Comparison of ENCODE assay signal across 1 cellular context in the genomic region with DNA sequence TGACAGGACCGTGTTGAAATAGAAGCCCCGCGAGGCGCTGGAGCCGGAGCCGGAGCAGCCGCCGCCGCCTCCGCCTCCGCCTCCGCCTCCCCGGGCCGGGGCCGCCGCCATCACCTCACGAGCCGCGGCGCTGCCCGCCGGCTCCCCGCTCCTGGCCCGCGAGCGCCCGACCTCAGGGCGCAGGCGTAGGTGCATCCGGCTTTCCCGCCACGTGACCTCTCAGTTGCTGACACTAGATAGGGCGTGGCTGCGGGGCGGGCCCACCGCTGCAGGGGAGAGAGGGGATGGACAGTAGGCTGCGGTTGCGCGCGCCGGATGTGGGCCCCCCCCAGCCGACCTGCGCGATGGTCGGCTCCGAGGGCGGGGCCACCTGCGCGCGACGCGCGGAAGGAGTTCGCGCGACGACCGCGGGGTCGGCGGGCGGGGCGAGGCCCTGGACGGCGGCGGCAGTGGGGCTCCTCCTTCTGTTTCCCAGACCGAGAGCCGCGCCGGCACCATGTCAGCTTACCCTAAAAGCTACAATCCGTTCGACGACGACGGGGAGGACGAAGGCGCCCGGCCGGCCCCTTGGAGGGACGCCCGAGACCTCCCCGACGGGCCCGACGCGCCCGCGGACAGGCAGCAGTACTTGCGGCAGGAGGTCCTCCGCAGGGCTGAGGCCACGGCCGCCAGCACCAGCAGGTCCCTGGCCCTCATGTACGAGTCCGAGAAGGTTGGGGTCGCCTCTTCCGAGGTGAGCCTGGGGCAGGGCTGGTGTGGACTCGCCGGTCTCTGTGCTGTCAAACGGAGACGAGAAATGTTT.
TF ChIP-seq lines count a peak whose summit lies in the region.

A gene (minus strand): TSS at position 197 of the 802 bp plus-strand sequence. CDS start 86 bp downstream, at position 111.
A gene (plus strand): TSS at position 393 of the 802 bp plus-strand sequence. CDS start 104 bp downstream, at position 497.

TF ChIP-seq in HepG2, 621 proteins besides CTCF, POLR2A, EP300 and RAD21 (continued from another document and continues in another):
- TF ChIP-seq, protein P1, sequence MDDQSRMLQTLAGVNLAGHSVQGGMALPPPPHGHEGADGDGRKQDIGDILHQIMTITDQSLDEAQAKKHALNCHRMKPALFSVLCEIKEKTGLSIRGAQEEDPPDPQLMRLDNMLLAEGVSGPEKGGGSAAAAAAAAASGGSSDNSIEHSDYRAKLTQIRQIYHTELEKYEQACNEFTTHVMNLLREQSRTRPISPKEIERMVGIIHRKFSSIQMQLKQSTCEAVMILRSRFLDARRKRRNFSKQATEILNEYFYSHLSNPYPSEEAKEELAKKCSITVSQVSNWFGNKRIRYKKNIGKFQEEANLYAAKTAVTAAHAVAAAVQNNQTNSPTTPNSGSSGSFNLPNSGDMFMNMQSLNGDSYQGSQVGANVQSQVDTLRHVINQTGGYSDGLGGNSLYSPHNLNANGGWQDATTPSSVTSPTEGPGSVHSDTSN (CRISPR knock-in tag; IDR thresholded peaks at IDR 0.05; ENCODE audit: borderline replicate concordance) = no peak
- TF ChIP-seq, protein P2, sequence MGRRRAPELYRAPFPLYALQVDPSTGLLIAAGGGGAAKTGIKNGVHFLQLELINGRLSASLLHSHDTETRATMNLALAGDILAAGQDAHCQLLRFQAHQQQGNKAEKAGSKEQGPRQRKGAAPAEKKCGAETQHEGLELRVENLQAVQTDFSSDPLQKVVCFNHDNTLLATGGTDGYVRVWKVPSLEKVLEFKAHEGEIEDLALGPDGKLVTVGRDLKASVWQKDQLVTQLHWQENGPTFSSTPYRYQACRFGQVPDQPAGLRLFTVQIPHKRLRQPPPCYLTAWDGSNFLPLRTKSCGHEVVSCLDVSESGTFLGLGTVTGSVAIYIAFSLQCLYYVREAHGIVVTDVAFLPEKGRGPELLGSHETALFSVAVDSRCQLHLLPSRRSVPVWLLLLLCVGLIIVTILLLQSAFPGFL (CRISPR knock-in tag; IDR thresholded peaks at IDR 0.05) = no peak
- TF ChIP-seq ZNF446 (CRISPR knock-in tag; IDR thresholded peaks at IDR 0.05) = peak; percentile 58; the same call in 1 of the 2 replicates
- TF ChIP-seq MBNL3 (CRISPR knock-in tag; conservative IDR thresholded peaks at IDR 0.05) = no peak
- TF ChIP-seq, protein P3, sequence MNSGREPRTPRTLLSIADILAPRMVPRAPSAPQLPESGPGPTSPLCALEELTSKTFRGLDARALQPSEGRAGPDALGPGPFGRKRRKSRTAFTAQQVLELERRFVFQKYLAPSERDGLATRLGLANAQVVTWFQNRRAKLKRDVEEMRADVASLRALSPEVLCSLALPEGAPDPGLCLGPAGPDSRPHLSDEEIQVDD (CRISPR knock-in tag; IDR thresholded peaks at IDR 0.05; ENCODE audit: borderline replicate concordance) = no peak
- TF ChIP-seq ZNF607 (CRISPR knock-in tag; IDR thresholded peaks at IDR 0.05; ENCODE audit: borderline replicate concordance) = peak; percentile 95
- TF ChIP-seq NFYC (CRISPR knock-in tag; IDR thresholded peaks at IDR 0.05) = no peak; the same call in 1 of the 2 replicates
- TF ChIP-seq, protein P4, sequence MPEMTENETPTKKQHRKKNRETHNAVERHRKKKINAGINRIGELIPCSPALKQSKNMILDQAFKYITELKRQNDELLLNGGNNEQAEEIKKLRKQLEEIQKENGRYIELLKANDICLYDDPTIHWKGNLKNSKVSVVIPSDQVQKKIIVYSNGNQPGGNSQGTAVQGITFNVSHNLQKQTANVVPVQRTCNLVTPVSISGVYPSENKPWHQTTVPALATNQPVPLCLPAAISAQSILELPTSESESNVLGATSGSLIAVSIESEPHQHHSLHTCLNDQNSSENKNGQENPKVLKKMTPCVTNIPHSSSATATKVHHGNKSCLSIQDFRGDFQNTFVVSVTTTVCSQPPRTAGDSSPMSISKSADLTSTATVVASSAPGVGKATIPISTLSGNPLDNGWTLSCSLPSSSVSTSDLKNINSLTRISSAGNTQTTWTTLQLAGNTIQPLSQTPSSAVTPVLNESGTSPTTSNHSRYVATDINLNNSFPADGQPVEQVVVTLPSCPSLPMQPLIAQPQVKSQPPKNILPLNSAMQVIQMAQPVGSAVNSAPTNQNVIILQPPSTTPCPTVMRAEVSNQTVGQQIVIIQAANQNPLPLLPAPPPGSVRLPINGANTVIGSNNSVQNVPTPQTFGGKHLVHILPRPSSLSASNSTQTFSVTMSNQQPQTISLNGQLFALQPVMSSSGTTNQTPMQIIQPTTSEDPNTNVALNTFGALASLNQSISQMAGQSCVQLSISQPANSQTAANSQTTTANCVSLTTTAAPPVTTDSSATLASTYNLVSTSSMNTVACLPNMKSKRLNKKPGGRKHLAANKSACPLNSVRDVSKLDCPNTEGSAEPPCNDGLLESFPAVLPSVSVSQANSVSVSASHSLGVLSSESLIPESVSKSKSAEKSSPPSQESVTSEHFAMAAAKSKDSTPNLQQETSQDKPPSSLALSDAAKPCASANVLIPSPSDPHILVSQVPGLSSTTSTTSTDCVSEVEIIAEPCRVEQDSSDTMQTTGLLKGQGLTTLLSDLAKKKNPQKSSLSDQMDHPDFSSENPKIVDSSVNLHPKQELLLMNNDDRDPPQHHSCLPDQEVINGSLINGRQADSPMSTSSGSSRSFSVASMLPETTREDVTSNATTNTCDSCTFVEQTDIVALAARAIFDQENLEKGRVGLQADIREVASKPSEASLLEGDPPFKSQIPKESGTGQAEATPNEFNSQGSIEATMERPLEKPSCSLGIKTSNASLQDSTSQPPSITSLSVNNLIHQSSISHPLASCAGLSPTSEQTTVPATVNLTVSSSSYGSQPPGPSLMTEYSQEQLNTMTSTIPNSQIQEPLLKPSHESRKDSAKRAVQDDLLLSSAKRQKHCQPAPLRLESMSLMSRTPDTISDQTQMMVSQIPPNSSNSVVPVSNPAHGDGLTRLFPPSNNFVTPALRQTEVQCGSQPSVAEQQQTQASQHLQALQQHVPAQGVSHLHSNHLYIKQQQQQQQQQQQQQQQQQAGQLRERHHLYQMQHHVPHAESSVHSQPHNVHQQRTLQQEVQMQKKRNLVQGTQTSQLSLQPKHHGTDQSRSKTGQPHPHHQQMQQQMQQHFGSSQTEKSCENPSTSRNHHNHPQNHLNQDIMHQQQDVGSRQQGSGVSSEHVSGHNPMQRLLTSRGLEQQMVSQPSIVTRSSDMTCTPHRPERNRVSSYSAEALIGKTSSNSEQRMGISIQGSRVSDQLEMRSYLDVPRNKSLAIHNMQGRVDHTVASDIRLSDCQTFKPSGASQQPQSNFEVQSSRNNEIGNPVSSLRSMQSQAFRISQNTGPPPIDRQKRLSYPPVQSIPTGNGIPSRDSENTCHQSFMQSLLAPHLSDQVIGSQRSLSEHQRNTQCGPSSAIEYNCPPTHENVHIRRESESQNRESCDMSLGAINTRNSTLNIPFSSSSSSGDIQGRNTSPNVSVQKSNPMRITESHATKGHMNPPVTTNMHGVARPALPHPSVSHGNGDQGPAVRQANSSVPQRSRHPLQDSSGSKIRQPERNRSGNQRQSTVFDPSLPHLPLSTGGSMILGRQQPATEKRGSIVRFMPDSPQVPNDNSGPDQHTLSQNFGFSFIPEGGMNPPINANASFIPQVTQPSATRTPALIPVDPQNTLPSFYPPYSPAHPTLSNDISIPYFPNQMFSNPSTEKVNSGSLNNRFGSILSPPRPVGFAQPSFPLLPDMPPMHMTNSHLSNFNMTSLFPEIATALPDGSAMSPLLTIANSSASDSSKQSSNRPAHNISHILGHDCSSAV (CRISPR knock-in tag; IDR thresholded peaks at IDR 0.05; ENCODE audit: borderline replicate concordance) = no peak
- TF ChIP-seq, protein P5, sequence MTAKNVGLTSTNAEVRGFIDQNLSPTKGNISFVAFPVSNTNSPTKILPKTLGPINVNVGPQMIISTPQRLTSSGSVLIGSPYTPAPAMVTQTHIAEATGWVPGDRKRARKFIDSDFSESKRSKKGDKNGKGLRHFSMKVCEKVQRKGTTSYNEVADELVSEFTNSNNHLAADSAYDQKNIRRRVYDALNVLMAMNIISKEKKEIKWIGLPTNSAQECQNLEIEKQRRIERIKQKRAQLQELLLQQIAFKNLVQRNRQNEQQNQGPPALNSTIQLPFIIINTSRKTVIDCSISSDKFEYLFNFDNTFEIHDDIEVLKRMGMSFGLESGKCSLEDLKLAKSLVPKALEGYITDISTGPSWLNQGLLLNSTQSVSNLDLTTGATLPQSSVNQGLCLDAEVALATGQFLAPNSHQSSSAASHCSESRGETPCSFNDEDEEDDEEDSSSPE (CRISPR knock-in tag; IDR thresholded peaks at IDR 0.05) = peak; percentile 85; the same call in 1 of the 2 replicates
- TF ChIP-seq, protein P6, sequence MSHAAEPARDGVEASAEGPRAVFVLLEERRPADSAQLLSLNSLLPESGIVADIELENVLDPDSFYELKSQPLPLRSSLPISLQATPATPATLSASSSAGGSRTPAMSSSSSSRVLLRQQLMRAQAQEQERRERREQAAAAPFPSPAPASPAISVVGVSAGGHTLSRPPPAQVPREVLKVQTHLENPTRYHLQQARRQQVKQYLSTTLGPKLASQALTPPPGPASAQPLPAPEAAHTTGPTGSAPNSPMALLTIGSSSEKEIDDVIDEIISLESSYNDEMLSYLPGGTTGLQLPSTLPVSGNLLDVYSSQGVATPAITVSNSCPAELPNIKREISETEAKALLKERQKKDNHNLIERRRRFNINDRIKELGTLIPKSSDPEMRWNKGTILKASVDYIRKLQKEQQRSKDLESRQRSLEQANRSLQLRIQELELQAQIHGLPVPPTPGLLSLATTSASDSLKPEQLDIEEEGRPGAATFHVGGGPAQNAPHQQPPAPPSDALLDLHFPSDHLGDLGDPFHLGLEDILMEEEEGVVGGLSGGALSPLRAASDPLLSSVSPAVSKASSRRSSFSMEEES (CRISPR knock-in tag; IDR thresholded peaks at IDR 0.05) = peak; percentile 74
- TF ChIP-seq, protein P7, sequence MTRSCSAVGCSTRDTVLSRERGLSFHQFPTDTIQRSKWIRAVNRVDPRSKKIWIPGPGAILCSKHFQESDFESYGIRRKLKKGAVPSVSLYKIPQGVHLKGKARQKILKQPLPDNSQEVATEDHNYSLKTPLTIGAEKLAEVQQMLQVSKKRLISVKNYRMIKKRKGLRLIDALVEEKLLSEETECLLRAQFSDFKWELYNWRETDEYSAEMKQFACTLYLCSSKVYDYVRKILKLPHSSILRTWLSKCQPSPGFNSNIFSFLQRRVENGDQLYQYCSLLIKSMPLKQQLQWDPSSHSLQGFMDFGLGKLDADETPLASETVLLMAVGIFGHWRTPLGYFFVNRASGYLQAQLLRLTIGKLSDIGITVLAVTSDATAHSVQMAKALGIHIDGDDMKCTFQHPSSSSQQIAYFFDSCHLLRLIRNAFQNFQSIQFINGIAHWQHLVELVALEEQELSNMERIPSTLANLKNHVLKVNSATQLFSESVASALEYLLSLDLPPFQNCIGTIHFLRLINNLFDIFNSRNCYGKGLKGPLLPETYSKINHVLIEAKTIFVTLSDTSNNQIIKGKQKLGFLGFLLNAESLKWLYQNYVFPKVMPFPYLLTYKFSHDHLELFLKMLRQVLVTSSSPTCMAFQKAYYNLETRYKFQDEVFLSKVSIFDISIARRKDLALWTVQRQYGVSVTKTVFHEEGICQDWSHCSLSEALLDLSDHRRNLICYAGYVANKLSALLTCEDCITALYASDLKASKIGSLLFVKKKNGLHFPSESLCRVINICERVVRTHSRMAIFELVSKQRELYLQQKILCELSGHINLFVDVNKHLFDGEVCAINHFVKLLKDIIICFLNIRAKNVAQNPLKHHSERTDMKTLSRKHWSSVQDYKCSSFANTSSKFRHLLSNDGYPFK (CRISPR knock-in tag; IDR thresholded peaks at IDR 0.05; ENCODE audit: borderline replicate concordance) = 0 out of 2 replicates have a peak, but pooled peaks have one; percentile 56
- no peak for TF ChIP-seq PLRG1 (conservative IDR thresholded peaks at IDR 0.05)
- TF ChIP-seq RCOR2 (CRISPR knock-in tag; IDR thresholded peaks at IDR 0.05) = no peak
- TF ChIP-seq ZNF550 (CRISPR knock-in tag; IDR thresholded peaks at IDR 0.05; ENCODE audit: borderline replicate concordance) = 0 out of 2 replicates have a peak, but pooled peaks have one; percentile 78
- peak; percentile 87 for TF ChIP-seq ZFY (CRISPR knock-in tag; IDR thresholded peaks at IDR 0.05)
- TF ChIP-seq ZNF253 (CRISPR knock-in tag; IDR thresholded peaks at IDR 0.05; ENCODE audit: borderline replicate concordance) = peak; percentile 20; the same call in 1 of the 2 replicates
- TF ChIP-seq RBFOX2 (IDR thresholded peaks at IDR 0.05; ENCODE audit: low read depth, low read length) = peak; percentile 86
- TF ChIP-seq TMF1 (CRISPR knock-in tag; IDR thresholded peaks at IDR 0.05; ENCODE audit: low read depth) = peak; percentile 49
- no peak for TF ChIP-seq ZNF30 (CRISPR knock-in tag; IDR thresholded peaks at IDR 0.05)
- TF ChIP-seq ZNF292 (CRISPR knock-in tag; IDR thresholded peaks at IDR 0.05; ENCODE audit: borderline replicate concordance, low read depth) = no peak
- TF ChIP-seq, protein P8, sequence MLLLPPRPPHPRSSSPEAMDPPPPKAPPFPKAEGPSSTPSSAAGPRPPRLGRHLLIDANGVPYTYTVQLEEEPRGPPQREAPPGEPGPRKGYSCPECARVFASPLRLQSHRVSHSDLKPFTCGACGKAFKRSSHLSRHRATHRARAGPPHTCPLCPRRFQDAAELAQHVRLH (CRISPR knock-in tag; IDR thresholded peaks at IDR 0.05; ENCODE audit: borderline replicate concordance, low read depth) = peak; percentile 50; the same call in 1 of the 2 replicates
- TF ChIP-seq, protein P9, sequence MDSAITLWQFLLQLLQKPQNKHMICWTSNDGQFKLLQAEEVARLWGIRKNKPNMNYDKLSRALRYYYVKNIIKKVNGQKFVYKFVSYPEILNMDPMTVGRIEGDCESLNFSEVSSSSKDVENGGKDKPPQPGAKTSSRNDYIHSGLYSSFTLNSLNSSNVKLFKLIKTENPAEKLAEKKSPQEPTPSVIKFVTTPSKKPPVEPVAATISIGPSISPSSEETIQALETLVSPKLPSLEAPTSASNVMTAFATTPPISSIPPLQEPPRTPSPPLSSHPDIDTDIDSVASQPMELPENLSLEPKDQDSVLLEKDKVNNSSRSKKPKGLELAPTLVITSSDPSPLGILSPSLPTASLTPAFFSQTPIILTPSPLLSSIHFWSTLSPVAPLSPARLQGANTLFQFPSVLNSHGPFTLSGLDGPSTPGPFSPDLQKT (CRISPR knock-in tag; IDR thresholded peaks at IDR 0.05; ENCODE audit: borderline replicate concordance) = peak; percentile 95; the same call in 1 of the 2 replicates
- TF ChIP-seq, protein P10, sequence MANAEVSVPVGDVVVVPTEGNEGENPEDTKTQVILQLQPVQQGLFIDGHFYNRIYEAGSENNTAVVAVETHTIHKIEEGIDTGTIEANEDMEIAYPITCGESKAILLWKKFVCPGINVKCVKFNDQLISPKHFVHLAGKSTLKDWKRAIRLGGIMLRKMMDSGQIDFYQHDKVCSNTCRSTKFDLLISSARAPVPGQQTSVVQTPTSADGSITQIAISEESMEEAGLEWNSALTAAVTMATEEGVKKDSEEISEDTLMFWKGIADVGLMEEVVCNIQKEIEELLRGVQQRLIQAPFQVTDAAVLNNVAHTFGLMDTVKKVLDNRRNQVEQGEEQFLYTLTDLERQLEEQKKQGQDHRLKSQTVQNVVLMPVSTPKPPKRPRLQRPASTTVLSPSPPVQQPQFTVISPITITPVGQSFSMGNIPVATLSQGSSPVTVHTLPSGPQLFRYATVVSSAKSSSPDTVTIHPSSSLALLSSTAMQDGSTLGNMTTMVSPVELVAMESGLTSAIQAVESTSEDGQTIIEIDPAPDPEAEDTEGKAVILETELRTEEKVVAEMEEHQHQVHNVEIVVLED (CRISPR knock-in tag; IDR thresholded peaks at IDR 0.05; ENCODE audit: borderline replicate concordance) = peak; percentile 77; the same call in 1 of the 2 replicates
- no peak; the same call in 1 of the 2 replicates for TF ChIP-seq HDAC2 (CRISPR knock-in tag; IDR thresholded peaks at IDR 0.05)
- TF ChIP-seq ZNF431 (CRISPR knock-in tag; IDR thresholded peaks at IDR 0.05; ENCODE audit: borderline replicate concordance, low read depth) = peak; percentile 70; the same call in 1 of the 2 replicates
- 0 out of 2 replicates have a peak, but pooled peaks have one; percentile 36 for TF ChIP-seq ZSCAN21 (CRISPR knock-in tag; IDR thresholded peaks at IDR 0.05; ENCODE audit: borderline replicate concordance)
- no peak for TF ChIP-seq ZNF335 (CRISPR knock-in tag; IDR thresholded peaks at IDR 0.05)
